In genomic region chr20:1509237-1509636, GRCh38 we compare ENCODE assay signal across 9 cellular contexts. TPM values are rescaled to one million over a fixed set of nuclear protein-coding genes. Genes with fewer than 3 reads are reported as not detected.
DNase-seq lines count a peak whose midpoint lies in the region; ATAC-seq lines count a peak whose summit lies in the region.
"Had no signal": no experiment of that assay in that cellular context is flagged by ENCODE, and none has a peak within 500 bp of the region (broad histone marks: within the 10 kb centered on the region; RNA-seq: fewer than 3 reads in every experiment).

No MANE protein-coding gene starts in this region.

- DNase-seq in SIG-M5 treated with dmso at 0.1 percent for 504 hours (lab: John Stamatoyannopoulos, UW; ENCODE audit: unreplicated experiment): peak; percentile 71
- no peak for DNase-seq in SIG-M5 (lab: John Stamatoyannopoulos, UW)
- peak; percentile 7 for DNase-seq in NCI-H226
- peak; percentile 7 for DNase-seq in activated naive CD8-positive, alpha-beta T cell treated with anti-CD3 and anti-CD28 coated beads for 36 hours
- DNase-seq in midbrain (lab: John Stamatoyannopoulos, UW): peak; percentile 54
- DNase-seq in NCI-H524 treated with DMSO at 0.1 percent for 48 hours (lab: John Stamatoyannopoulos, UW): no peak
- DNase-seq: right lobe of liver had no signal

- H3K4me1 Mint-ChIP-seq in activated naive CD8-positive, alpha-beta T cell treated with anti-CD3 and anti-CD28 coated beads for 36 hours: no peaks in the 10 kb centered on the region

- no peak for ATAC-seq in GM18873 (IDR thresholded peaks at IDR 0.05; ENCODE audit: low FRiP score, unreplicated experiment)
- no peak for ATAC-seq in HG03432 (IDR thresholded peaks at IDR 0.05; ENCODE audit: unreplicated experiment)

- peaks cover 12% of the 10 kb centered on the region for H3K27me3 Mint-ChIP-seq in activated naive CD8-positive, alpha-beta T cell treated with anti-CD3 and anti-CD28 coated beads for 36 hours

- no peak overlapping the region for H3K27ac Mint-ChIP-seq in activated naive CD8-positive, alpha-beta T cell treated with anti-CD3 and anti-CD28 coated beads for 36 hours

- H3K36me3 Mint-ChIP-seq in activated naive CD8-positive, alpha-beta T cell treated with anti-CD3 and anti-CD28 coated beads for 36 hours: no peaks in the 10 kb centered on the region

- peaks cover 4% of the 10 kb centered on the region for H3K9me3 Mint-ChIP-seq in activated naive CD8-positive, alpha-beta T cell treated with anti-CD3 and anti-CD28 coated beads for 36 hours

- no peak overlapping the region for H3K4me3 Mint-ChIP-seq in activated naive CD8-positive, alpha-beta T cell treated with anti-CD3 and anti-CD28 coated beads for 36 hours

RNA-seq across cellular contexts. Expression of gene SIRPB2, which starts 18.0 kb away (rescaled TPM):
- not detected for total RNA-seq in activated naive CD8-positive, alpha-beta T cell treated with anti-CD3 and anti-CD28 coated beads for 36 hours

RNA-seq across cellular contexts. Expression of gene NSFL1C, which starts 42.6 kb away (rescaled TPM):
- total RNA-seq in activated naive CD8-positive, alpha-beta T cell treated with anti-CD3 and anti-CD28 coated beads for 36 hours: 10 to 100 TPM; 94.6 to 96.2 TPM

RNA-seq across cellular contexts. Expression of gene SIRPD, which starts 48.3 kb away (rescaled TPM):
- under 1 TPM in 1 of 2 experiments, not detected in 1; 0.28 TPM for total RNA-seq in activated naive CD8-positive, alpha-beta T cell treated with anti-CD3 and anti-CD28 coated beads for 36 hours
- total RNA-seq: right lobe of liver had no signal

Comparison
In these comparisons a context has a peak if more than half of its experiments do, and no peak if none do; other contexts are left out.
1. DNase-seq: peak in SIG-M5 treated with dmso at 0.1 percent for 504 hours (single experiment), NCI-H226 (single experiment), activated naive CD8-positive, alpha-beta T cell treated with anti-CD3 and anti-CD28 coated beads for 36 hours (single experiment) and midbrain (single experiment); none in SIG-M5 (single experiment) and NCI-H524 treated with DMSO at 0.1 percent for 48 hours (single experiment).